1 cellular context compared by ENCODE assay signal in genomic region chr10:70132098-70133029, GRCh38.
TF ChIP-seq lines count a peak whose summit lies in the region.

Gene AIFM2 (minus strand): TSS chr10:70132825. CDS start chr10:70124084, 8,741 bp downstream.

TF ChIP-seq in GM12878, 131 proteins besides CTCF, POLR2A, EP300 and RAD21 (continued from another document):
- TF ChIP-seq SKIL (IDR thresholded peaks at IDR 0.05; ENCODE audit: low read depth, poor library complexity, severe bottlenecking) = no peak
- TF ChIP-seq, protein P1, sequence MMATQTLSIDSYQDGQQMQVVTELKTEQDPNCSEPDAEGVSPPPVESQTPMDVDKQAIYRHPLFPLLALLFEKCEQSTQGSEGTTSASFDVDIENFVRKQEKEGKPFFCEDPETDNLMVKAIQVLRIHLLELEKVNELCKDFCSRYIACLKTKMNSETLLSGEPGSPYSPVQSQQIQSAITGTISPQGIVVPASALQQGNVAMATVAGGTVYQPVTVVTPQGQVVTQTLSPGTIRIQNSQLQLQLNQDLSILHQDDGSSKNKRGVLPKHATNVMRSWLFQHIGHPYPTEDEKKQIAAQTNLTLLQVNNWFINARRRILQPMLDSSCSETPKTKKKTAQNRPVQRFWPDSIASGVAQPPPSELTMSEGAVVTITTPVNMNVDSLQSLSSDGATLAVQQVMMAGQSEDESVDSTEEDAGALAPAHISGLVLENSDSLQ (IDR thresholded peaks at IDR 0.05) = no peak
- TF ChIP-seq MLLT1 (IDR thresholded peaks at IDR 0.05) = peak; percentile 87
- TF ChIP-seq HDAC2 (IDR thresholded peaks at IDR 0.05) = no peak
- no peak for TF ChIP-seq SREBF1 (IDR thresholded peaks at IDR 0.05; ENCODE audit: low read length)
- no peak for TF ChIP-seq TCF7 (IDR thresholded peaks at IDR 0.05; ENCODE audit: borderline replicate concordance)
- no peak for TF ChIP-seq POLR2AphosphoS2 (IDR thresholded peaks at IDR 0.05; ENCODE audit: low read depth, low read length)
- 0 out of 2 replicates have a peak, but pooled peaks have one; percentile 44 for TF ChIP-seq SMARCA5 (IDR thresholded peaks at IDR 0.05)
- no peak for TF ChIP-seq CREM (IDR thresholded peaks at IDR 0.05; ENCODE audit: low read depth)
- TF ChIP-seq ZNF217 (IDR thresholded peaks at IDR 0.05) = peak; percentile 69; the same call in 1 of the 2 replicates
- TF ChIP-seq SMC3 (IDR thresholded peaks at IDR 0.05; ENCODE audit: borderline replicate concordance, low read length) = no peak
